In genomic region chr2:149463328-149464002, GRCh38 we compare ENCODE assay signal across 13 cellular contexts.
DNase-seq lines count a peak whose midpoint lies in the region; ATAC-seq, FAIRE-seq and TF ChIP-seq lines count a peak whose summit lies in the region.
"Had no signal": no experiment of that assay in that cellular context is flagged by ENCODE, and none has a peak within 500 bp of the region (broad histone marks: within the 10 kb centered on the region; RNA-seq: fewer than 3 reads in every experiment).

No MANE protein-coding gene starts in this region.

- TF ChIP-seq EP300 in HepG2 (IDR thresholded peaks at IDR 0.05; ENCODE audit: low read depth in 2 of 2, low read length in 2 of 2) (no peak), HepG2 (CRISPR knock-in tag; IDR thresholded peaks at IDR 0.05; ENCODE audit: borderline replicate concordance) (no peak)

- no peak overlapping the region for H3K4me2 ChIP-seq in HepG2 (ENCODE audit: low read depth, low read length)

- FAIRE-seq in HepG2 (lab: Jason Lieb, UNC): no peak

- no peak overlapping the region for H3K9ac ChIP-seq in HepG2 (ENCODE audit: insufficient read depth, low read depth, low read length)

- no peak for TF ChIP-seq POLR2A in HepG2 (IDR thresholded peaks at IDR 0.05; ENCODE audit: insufficient read depth in 1 of 2, low read depth in 2 of 2, low read length in 2 of 2)

- CTCF ChIA-PET in HepG2 (lab: Yijun Ruan, JAX; ENCODE audit: low intra/inter-chr PET ratio, low total read pairs): no interaction called here

- WGBS in HepG2 (ENCODE audit: low lambda C conversion rate): 2% methylated on average over 2 of the region's 2 CpGs

- BruUV-seq in HepG2 (replicated peaks; lab: Mats Ljungman, UMichigan): no TSS peak

- peaks cover 22% of the 10 kb centered on the region for H3K9me3 ChIP-seq in HepG2 (ENCODE audit: low read length)
- H3K9me3 ChIP-seq: gastrocnemius medialis had no signal

- no peaks in the 10 kb centered on the region for H3K79me2 ChIP-seq in HepG2 (ENCODE audit: insufficient read depth, low read length)

- H3K36me3 ChIP-seq in HepG2 (replicated peaks in 1 of 2; ENCODE audit: control insufficient read depth in 1 of 2, insufficient read depth in 2 of 2, low read length in 2 of 2): no peaks in the 10 kb centered on the region
- H3K36me3 ChIP-seq: gastrocnemius medialis had no signal

- intact Hi-C loops in HepG2 (cut with micrococcal nuclease; ENCODE audit: unreplicated experiment): no loop called here

- ATAC-seq in GM18508 (IDR thresholded peaks at IDR 0.05; ENCODE audit: insufficient read depth, unreplicated experiment): peak; percentile 88
- ATAC-seq in GM19468 (IDR thresholded peaks at IDR 0.05; ENCODE audit: extremely low read depth, unreplicated experiment): peak; percentile 85
- ATAC-seq in HG02884 (IDR thresholded peaks at IDR 0.05; ENCODE audit: unreplicated experiment): peak; percentile 96
- ATAC-seq in HG03521 (IDR thresholded peaks at IDR 0.05; ENCODE audit: unreplicated experiment): peak; percentile 90
- ATAC-seq in HepG2: no peak
- ATAC-seq: activated CD8-positive, alpha-beta T cell treated with anti-CD3 and anti-CD28 coated beads, Interleukin-2, amount 10 ng/mL, durations not matched to agents 7 days and 5 days; gastrocnemius medialis; left ventricle myocardium superior had no signal

- no peaks in the 10 kb centered on the region for H4K20me1 ChIP-seq in HepG2 (ENCODE audit: insufficient read depth, low read length)

- H3K4me1 ChIP-seq in HepG2 (ENCODE audit: insufficient read depth, low read length): no peaks in the 10 kb centered on the region
- H3K4me1 ChIP-seq: gastrocnemius medialis had no signal

- H3K4me3 ChIP-seq in HepG2 (replicated peaks in 1 of 3; ENCODE audit: insufficient read depth in 1 of 3, low read depth in 2 of 3, low read length in 3 of 3): no peak overlapping the region
- H3K4me3 ChIP-seq: gastrocnemius medialis had no signal

- POLR2A ChIA-PET in HepG2 (lab: Yijun Ruan, JAX): no interaction called here

- no peaks in the 10 kb centered on the region for H3K27me3 ChIP-seq in HepG2 (ENCODE audit: control insufficient read depth in 1 of 2, insufficient read depth in 2 of 2, low read length in 2 of 2)
- H3K27me3 ChIP-seq: gastrocnemius medialis had no signal

- in situ Hi-C loops in HepG2 (cut with HindIII; ENCODE audit: extremely low pct_ligation_motif_present, low pct_unique_long_range_greater_than_20kb): no loop called here

- no peak for TF ChIP-seq RAD21 in HepG2 (CRISPR knock-in tag; IDR thresholded peaks at IDR 0.05)

- no peak overlapping the region for H3K27ac ChIP-seq in HepG2 (ENCODE audit: extremely low read length, insufficient read depth, low read length)
- H3K27ac ChIP-seq: C4-2B, gastrocnemius medialis had no signal

- no peak for TF ChIP-seq CTCF in HepG2 (CRISPR knock-in tag; IDR thresholded peaks at IDR 0.05)

- DNase-seq in medulla oblongata (ENCODE audit: extremely low spot score) (no peak), GM19240 (ENCODE audit: insufficient read length, low spot score) (no peak), cortex of kidney (lab: John Stamatoyannopoulos, UW) (no peak), HepG2 (ENCODE audit: low spot score) (no peak)
- DNase-seq: activated CD8-positive, alpha-beta T cell treated with anti-CD3 and anti-CD28 coated beads, Interleukin-2, amount 10 ng/mL, durations not matched to agents 7 days and 5 days; activated naive CD8-positive, alpha-beta T cell treated with anti-CD3 and anti-CD28 coated beads, Interleukin-2, amount 10 ng/mL, durations not matched to agents 7 days and 5 days; gastrocnemius medialis; left ventricle myocardium superior had no signal

- H2AFZ ChIP-seq in HepG2 (ENCODE audit: low read length): no peak overlapping the region

TF ChIP-seq in HepG2, 621 proteins besides CTCF, POLR2A, EP300 and RAD21:
- no peak for TF ChIP-seq SOX13 (IDR thresholded peaks at IDR 0.05)
- TF ChIP-seq SOX13 (CRISPR knock-in tag; conservative IDR thresholded peaks at IDR 0.05 in 1 of 2, IDR thresholded peaks at IDR 0.05 in 1 of 2): no peak
- TF ChIP-seq STAT5B (CRISPR knock-in tag; IDR thresholded peaks at IDR 0.05): no peak
- no peak for TF ChIP-seq FIP1L1 (IDR thresholded peaks at IDR 0.05; ENCODE audit: borderline replicate concordance, insufficient read depth, low read depth, low read length)
- TF ChIP-seq ZFP1 (CRISPR knock-in tag; IDR thresholded peaks at IDR 0.05): no peak
- TF ChIP-seq ZNF343 (CRISPR knock-in tag; IDR thresholded peaks at IDR 0.05): no peak
- TF ChIP-seq PCBP1 (IDR thresholded peaks at IDR 0.05; ENCODE audit: borderline replicate concordance, low read depth, low read length): no peak
- no peak for TF ChIP-seq ZBTB39 (CRISPR knock-in tag; IDR thresholded peaks at IDR 0.05)
- TF ChIP-seq CHCHD3 (CRISPR knock-in tag; IDR thresholded peaks at IDR 0.05): no peak
